Comparison of ENCODE assay signal across 2 cellular contexts in the genomic region with DNA sequence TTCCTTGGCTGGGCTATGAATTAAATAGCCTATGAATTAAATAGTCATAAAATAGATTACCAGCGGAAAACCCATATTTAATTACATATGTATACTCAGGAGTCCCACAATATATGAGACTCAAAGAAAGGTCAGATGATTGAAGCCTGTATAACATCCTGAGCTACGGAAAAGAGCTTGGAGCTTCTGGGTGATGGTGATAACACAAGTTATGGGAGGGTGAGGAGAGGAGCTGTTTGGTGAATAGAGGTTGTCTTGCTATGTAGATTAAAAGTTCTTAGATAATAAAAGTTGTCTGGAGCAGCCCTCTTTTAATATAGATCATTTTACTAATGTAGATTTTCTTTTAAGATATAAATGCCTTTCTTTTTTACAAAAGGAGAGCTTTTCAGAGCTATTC.
TF ChIP-seq lines count a peak whose summit lies in the region.

No MANE protein-coding gene starts in this region.

TF ChIP-seq in SK-N-SH, 30 proteins besides CTCF, POLR2A, EP300 and RAD21 (continued from another document):
- TF ChIP-seq, protein P1, sequence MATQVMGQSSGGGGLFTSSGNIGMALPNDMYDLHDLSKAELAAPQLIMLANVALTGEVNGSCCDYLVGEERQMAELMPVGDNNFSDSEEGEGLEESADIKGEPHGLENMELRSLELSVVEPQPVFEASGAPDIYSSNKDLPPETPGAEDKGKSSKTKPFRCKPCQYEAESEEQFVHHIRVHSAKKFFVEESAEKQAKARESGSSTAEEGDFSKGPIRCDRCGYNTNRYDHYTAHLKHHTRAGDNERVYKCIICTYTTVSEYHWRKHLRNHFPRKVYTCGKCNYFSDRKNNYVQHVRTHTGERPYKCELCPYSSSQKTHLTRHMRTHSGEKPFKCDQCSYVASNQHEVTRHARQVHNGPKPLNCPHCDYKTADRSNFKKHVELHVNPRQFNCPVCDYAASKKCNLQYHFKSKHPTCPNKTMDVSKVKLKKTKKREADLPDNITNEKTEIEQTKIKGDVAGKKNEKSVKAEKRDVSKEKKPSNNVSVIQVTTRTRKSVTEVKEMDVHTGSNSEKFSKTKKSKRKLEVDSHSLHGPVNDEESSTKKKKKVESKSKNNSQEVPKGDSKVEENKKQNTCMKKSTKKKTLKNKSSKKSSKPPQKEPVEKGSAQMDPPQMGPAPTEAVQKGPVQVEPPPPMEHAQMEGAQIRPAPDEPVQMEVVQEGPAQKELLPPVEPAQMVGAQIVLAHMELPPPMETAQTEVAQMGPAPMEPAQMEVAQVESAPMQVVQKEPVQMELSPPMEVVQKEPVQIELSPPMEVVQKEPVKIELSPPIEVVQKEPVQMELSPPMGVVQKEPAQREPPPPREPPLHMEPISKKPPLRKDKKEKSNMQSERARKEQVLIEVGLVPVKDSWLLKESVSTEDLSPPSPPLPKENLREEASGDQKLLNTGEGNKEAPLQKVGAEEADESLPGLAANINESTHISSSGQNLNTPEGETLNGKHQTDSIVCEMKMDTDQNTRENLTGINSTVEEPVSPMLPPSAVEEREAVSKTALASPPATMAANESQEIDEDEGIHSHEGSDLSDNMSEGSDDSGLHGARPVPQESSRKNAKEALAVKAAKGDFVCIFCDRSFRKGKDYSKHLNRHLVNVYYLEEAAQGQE (IDR thresholded peaks at IDR 0.05; ENCODE audit: low read depth, low read length): no peak
- TF ChIP-seq USF1 (IDR thresholded peaks at IDR 0.05; ENCODE audit: borderline replicate concordance, low read depth) (no peak), JUND (IDR thresholded peaks at IDR 0.05) (no peak), SIN3A (IDR thresholded peaks at IDR 0.05; ENCODE audit: borderline replicate concordance, low read depth, low read length) (no peak), NRF1 (IDR thresholded peaks at IDR 0.05; ENCODE audit: low read depth, low read length) (no peak), GABPA (IDR thresholded peaks at IDR 0.05; ENCODE audit: low read depth) (no peak), EZH2phosphoT487 (IDR thresholded peaks at IDR 0.05; ENCODE audit: borderline replicate concordance, low read depth) (no peak), MEF2A (IDR thresholded peaks at IDR 0.05; ENCODE audit: borderline replicate concordance, low read depth) (no peak), TCF12 (IDR thresholded peaks at IDR 0.05) (no peak), CHD2 (IDR thresholded peaks at IDR 0.05; ENCODE audit: low read length, partially characterized antibody) (no peak), SMC3 (IDR thresholded peaks at IDR 0.05; ENCODE audit: low read depth, low read length) (no peak), RFX5 (IDR thresholded peaks at IDR 0.05; ENCODE audit: low read length) (no peak)
- TF ChIP-seq, protein P2, sequence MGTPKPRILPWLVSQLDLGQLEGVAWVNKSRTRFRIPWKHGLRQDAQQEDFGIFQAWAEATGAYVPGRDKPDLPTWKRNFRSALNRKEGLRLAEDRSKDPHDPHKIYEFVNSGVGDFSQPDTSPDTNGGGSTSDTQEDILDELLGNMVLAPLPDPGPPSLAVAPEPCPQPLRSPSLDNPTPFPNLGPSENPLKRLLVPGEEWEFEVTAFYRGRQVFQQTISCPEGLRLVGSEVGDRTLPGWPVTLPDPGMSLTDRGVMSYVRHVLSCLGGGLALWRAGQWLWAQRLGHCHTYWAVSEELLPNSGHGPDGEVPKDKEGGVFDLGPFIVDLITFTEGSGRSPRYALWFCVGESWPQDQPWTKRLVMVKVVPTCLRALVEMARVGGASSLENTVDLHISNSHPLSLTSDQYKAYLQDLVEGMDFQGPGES (IDR thresholded peaks at IDR 0.05; ENCODE audit: low read depth, low read length): no peak
- TF ChIP-seq, protein P3, sequence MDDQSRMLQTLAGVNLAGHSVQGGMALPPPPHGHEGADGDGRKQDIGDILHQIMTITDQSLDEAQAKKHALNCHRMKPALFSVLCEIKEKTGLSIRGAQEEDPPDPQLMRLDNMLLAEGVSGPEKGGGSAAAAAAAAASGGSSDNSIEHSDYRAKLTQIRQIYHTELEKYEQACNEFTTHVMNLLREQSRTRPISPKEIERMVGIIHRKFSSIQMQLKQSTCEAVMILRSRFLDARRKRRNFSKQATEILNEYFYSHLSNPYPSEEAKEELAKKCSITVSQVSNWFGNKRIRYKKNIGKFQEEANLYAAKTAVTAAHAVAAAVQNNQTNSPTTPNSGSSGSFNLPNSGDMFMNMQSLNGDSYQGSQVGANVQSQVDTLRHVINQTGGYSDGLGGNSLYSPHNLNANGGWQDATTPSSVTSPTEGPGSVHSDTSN (IDR thresholded peaks at IDR 0.05): no peak

TF ChIP-seq in SK-N-SH treated with all-trans-retinoic acid at 6 μM for 48 hours, 23 proteins besides CTCF, POLR2A, EP300 and RAD21 (continued from another document):
- no peak for TF ChIP-seq POU6F1 (CRISPR knock-in tag; IDR thresholded peaks at IDR 0.05; ENCODE audit: borderline replicate concordance, low read depth)
